32 cellular contexts compared by ENCODE assay signal in genomic region chr5:75843319-75843718, GRCh38.
"Had no signal": no experiment of that assay in that cellular context is flagged by ENCODE, and none has a peak within 500 bp of the region (broad histone marks: within the 10 kb centered on the region; RNA-seq: fewer than 3 reads in every experiment).

No MANE protein-coding gene starts in this region.

- H3K36me3 ChIP-seq: cardiac muscle cell had no signal

- DNase-seq: activated B cell treated with CpG ODN at 0.5 μM for 24 hours; activated CD4-positive, alpha-beta memory T cell treated with anti-CD3 and anti-CD28 coated beads for 36 hours; activated CD4-positive, alpha-beta T cell treated with anti-CD3 and anti-CD28 coated beads for 4 hours; activated CD4-positive, alpha-beta T cell treated with anti-CD3 and anti-CD28 coated beads, Interleukin-2, amount 50 U/mL, for 1 hour; activated CD4-positive, CD25-positive, alpha-beta regulatory T cell treated with anti-CD3 and anti-CD28 coated beads, Interleukin-2, amount 50 U/mL, for 72 hours; activated CD8-positive, alpha-beta memory T cell treated with anti-CD3 and anti-CD28 coated beads, Interleukin-2, amount 50 U/mL, for 48 hours; activated effector memory CD4-positive, alpha-beta T cell treated with Interleukin-2 at 50 U/mL for 16 hours; activated naive CD4-positive, alpha-beta T cell; activated naive CD4-positive, alpha-beta T cell treated with anti-CD3 and anti-CD28 coated beads, Interleukin-2, amount 50 U/mL, for 16 hours; activated naive CD8-positive, alpha-beta T cell treated with anti-CD3 and anti-CD28 coated beads for 36 hours; activated T-cell treated with anti-CD3 and anti-CD28 coated beads, Interleukin-2, amount 50 U/mL, for 48 hours; amniotic stem cell; aorta; MM.1S; MV-4-11; NCI-H1092; NCI-H146; NCI-H187 treated with DMSO at 0.1 percent for 48 hours; NCI-H2081 treated with DMSO at 0.1 percent for 48 hours; NCI-H2171; NCI-H446; NCI-H524 treated with DMSO at 0.1 percent for 48 hours; SIG-M5; T-helper 1 cell; T-helper 2 cell; T-helper 9 cell had no signal

- ATAC-seq: Panc1, SK-N-SH treated with all-trans-retinoic acid at 6 μM for 48 hours had no signal

- H3K4me2 ChIP-seq: KMS-11 had no signal

- H3K36me3 Mint-ChIP-seq: activated CD4-positive, alpha-beta memory T cell treated with anti-CD3 and anti-CD28 coated beads for 36 hours; activated naive CD8-positive, alpha-beta T cell treated with anti-CD3 and anti-CD28 coated beads for 36 hours had no signal

- H3K4me3 ChIP-seq: cardiac muscle cell had no signal

- H3K27me3 ChIP-seq: cardiac muscle cell had no signal

- H3K27me3 Mint-ChIP-seq: activated B cell treated with CpG ODN at 0.5 μM for 24 hours had no signal

- H3K4me1 Mint-ChIP-seq: activated naive CD8-positive, alpha-beta T cell treated with anti-CD3 and anti-CD28 coated beads for 36 hours; central memory CD8-positive, alpha-beta T cell had no signal

- H3K9me3 Mint-ChIP-seq: activated CD4-positive, alpha-beta memory T cell treated with anti-CD3 and anti-CD28 coated beads for 36 hours; central memory CD8-positive, alpha-beta T cell had no signal

- H3K4me3 Mint-ChIP-seq: activated B cell treated with CpG ODN at 0.5 μM for 24 hours; activated CD4-positive, alpha-beta memory T cell treated with anti-CD3 and anti-CD28 coated beads for 36 hours; activated naive CD8-positive, alpha-beta T cell treated with anti-CD3 and anti-CD28 coated beads for 36 hours; central memory CD8-positive, alpha-beta T cell had no signal

- H3K9ac ChIP-seq: KMS-11 had no signal

- H3K27ac Mint-ChIP-seq: activated B cell treated with CpG ODN at 0.5 μM for 24 hours; activated CD4-positive, alpha-beta memory T cell treated with anti-CD3 and anti-CD28 coated beads for 36 hours; activated naive CD8-positive, alpha-beta T cell treated with anti-CD3 and anti-CD28 coated beads for 36 hours had no signal

- H3K27ac ChIP-seq: cardiac muscle cell, KMS-11, VCaP had no signal
